1 cellular context compared by ENCODE assay signal in the genomic region with DNA sequence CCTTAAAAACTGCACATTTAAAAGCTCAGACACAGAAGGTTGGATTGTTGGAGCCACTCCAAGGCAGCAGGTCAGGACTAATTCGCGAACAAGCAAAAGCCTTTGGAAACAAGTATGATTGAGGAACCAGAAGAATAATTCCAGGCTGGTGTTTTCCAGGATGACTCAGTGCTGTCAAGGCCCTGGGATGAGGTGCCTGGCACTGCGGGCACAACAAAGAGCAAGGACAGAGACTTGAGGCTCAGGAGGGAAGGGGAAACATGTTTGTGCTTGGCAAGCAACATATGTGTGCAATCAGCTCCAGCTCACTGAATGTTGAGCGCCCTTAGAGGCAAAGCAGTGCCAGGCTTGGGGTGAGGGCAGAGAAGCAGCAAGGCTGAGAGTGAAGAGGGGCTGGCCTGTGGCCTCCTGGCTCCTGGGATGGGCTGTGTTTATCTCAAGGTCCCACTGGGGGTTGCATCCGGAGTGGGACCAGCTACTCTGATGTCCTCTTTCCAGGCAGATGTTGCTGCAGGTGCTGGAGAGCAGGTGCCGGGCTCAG.
TF ChIP-seq lines count a peak whose summit lies in the region.

No MANE protein-coding gene starts in this region.

TF ChIP-seq in IMR-90, 13 proteins besides CTCF, POLR2A, EP300 and RAD21 (continued from another document):
- TF ChIP-seq, protein P1, sequence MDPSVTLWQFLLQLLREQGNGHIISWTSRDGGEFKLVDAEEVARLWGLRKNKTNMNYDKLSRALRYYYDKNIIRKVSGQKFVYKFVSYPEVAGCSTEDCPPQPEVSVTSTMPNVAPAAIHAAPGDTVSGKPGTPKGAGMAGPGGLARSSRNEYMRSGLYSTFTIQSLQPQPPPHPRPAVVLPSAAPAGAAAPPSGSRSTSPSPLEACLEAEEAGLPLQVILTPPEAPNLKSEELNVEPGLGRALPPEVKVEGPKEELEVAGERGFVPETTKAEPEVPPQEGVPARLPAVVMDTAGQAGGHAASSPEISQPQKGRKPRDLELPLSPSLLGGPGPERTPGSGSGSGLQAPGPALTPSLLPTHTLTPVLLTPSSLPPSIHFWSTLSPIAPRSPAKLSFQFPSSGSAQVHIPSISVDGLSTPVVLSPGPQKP (IDR thresholded peaks at IDR 0.05; ENCODE audit: borderline replicate concordance, low read depth, low read length) = no peak
- TF ChIP-seq RCOR1 (IDR thresholded peaks at IDR 0.05; ENCODE audit: insufficient replicate concordance, low read length) (no peak), BHLHE40 (IDR thresholded peaks at IDR 0.05; ENCODE audit: low read depth, low read length) (no peak), NFE2L2 (IDR thresholded peaks at IDR 0.05; ENCODE audit: low read depth, low read length) (no peak), CHD1 (IDR thresholded peaks at IDR 0.05; ENCODE audit: low read depth, low read length) (no peak)
